8 cellular contexts compared by ENCODE assay signal in the genomic region with DNA sequence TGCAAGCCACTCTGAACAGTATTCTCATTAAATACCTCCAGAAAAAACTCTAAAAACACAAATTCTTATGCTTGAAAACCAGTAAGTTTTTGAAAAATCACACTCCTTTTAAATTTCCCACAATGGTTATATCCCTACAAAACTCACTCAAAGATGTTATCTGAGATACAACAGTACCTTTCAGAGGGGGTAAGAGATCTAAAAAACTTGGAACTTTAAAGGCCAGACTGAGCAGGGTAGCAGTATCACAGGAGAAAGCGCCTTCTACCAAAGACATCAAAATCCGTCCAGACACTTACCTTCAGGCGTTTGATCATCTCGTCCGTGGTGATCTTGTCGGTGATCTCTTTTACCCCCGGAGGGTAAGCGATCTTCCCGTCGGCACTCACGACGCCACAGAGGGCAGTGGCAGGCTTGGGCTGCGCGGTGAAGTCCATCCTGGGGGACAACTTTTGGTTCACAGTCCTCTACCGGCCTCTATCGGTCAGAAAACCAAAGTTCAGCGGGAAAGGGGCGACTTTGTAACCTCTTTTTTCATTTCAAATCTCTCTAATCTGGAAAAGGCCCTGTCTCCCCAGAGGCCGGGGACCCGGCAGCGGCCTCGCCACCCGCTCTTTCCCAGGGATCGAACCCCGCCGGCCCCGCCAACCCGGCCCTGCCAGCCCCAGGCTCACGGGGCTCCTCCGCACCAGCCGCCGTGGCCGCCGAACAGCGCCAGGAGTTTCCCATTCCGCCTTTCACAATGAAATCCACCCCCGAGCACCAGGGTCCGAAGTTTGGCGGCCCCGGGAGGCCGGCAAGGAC. TPM values are rescaled to one million over a fixed set of nuclear protein-coding genes. Genes with fewer than 3 reads are reported as not detected.
DNase-seq lines count a peak whose midpoint lies in the region; ATAC-seq, FAIRE-seq and TF ChIP-seq lines count a peak whose summit lies in the region.

No MANE protein-coding gene starts in this region.

- H3K27ac ChIP-seq in angular gyrus (ENCODE audit: low read depth, low read length) (peak overlapping the region; percentile 81), upper lobe of left lung (peak overlapping the region; percentile 91 to 99 (median 95))

- WGBS in upper lobe of left lung, 2 donors, result 1 to 2% methylated on average over 28 to 36 of the region's 41 CpGs

- peaks cover 6 to 31% (median 9%) of the 10 kb centered on the region in 4 donors for H3K36me3 ChIP-seq in upper lobe of left lung

- ATAC-seq in HG02763 (IDR thresholded peaks at IDR 0.05; ENCODE audit: unreplicated experiment) (peak; percentile 28), left ventricle myocardium superior (peak; percentile 81), upper lobe of left lung (ENCODE audit: low FRiP score in 2 of 2) (peak; percentile 86 to 91)

- TF ChIP-seq POLR2A in upper lobe of left lung (IDR thresholded peaks at IDR 0.05), result no peak

- no peaks in the 10 kb centered on the region for H3K9me3 Mint-ChIP-seq in T-helper 1 cell treated with Interleukin-12 subunit alpha and Interleukin-12 subunit beta and Interleukin-4 antibody, amounts not matched to agents 30 μg/mL and 1 μg/mL, for 36 hours

- peaks cover 26% of the 10 kb centered on the region for H3K36me3 Mint-ChIP-seq in T-helper 1 cell treated with Interleukin-12 subunit alpha and Interleukin-12 subunit beta and Interleukin-4 antibody, amounts not matched to agents 30 μg/mL and 1 μg/mL, for 36 hours (ENCODE audit: low read depth)

- H3K9me3 ChIP-seq in upper lobe of left lung, result no peaks in the 10 kb centered on the region

- peak overlapping the region; percentile 85 for H3K27ac Mint-ChIP-seq in T-helper 1 cell treated with Interleukin-12 subunit alpha and Interleukin-12 subunit beta and Interleukin-4 antibody, amounts not matched to agents 30 μg/mL and 1 μg/mL, for 36 hours

- no peaks in the 10 kb centered on the region for H3K27me3 ChIP-seq in upper lobe of left lung

- DNase-seq in NCI-H1436 treated with DMSO at 0.1 percent for 48 hours (lab: John Stamatoyannopoulos, UW), result peak; percentile 1
- peak; percentile 80 for DNase-seq in left ventricle myocardium superior
- DNase-seq in posterior vena cava (ENCODE audit: low spot score), result peak; percentile 89
- DNase-seq in upper lobe of left lung, result peak in 1 of 2 donors; percentile 79

- TF ChIP-seq CTCF in upper lobe of left lung (IDR thresholded peaks at IDR 0.05), result peak; percentile 73 to 88 (median 82)

- no peak for TF ChIP-seq EP300 in upper lobe of left lung (IDR thresholded peaks at IDR 0.05)

- peak; percentile 55 for FAIRE-seq in G401.6 (lab: Jason Lieb, UNC)

- intact Hi-C loops in left ventricle myocardium superior (cut with micrococcal nuclease), result loop anchor here (5.0 kb wide), 1 partner anchor 279 kb away; a partner anchor contains a TSS
- intact Hi-C loops in posterior vena cava (cut with DNase I), result loop anchor here (2.0 to 10.0 kb wide), 3 partner anchors 274 to 512 kb away; no protein-coding TSS in a partner anchor

- no peaks in the 10 kb centered on the region for H3K27me3 Mint-ChIP-seq in T-helper 1 cell treated with Interleukin-12 subunit alpha and Interleukin-12 subunit beta and Interleukin-4 antibody, amounts not matched to agents 30 μg/mL and 1 μg/mL, for 36 hours (ENCODE audit: low read depth)

- peak overlapping the region; percentile 82 to 95 (median 88) for H3K4me3 ChIP-seq in upper lobe of left lung

- peak overlapping the region; percentile 90 for H3K4me3 Mint-ChIP-seq in T-helper 1 cell treated with Interleukin-12 subunit alpha and Interleukin-12 subunit beta and Interleukin-4 antibody, amounts not matched to agents 30 μg/mL and 1 μg/mL, for 36 hours

- H3K4me1 ChIP-seq in upper lobe of left lung, result peaks cover 21 to 50% (median 34%) of the 10 kb centered on the region in 4 donors

- H3K4me1 Mint-ChIP-seq in T-helper 1 cell treated with Interleukin-12 subunit alpha and Interleukin-12 subunit beta and Interleukin-4 antibody, amounts not matched to agents 30 μg/mL and 1 μg/mL, for 36 hours (ENCODE audit: low read depth), result peaks cover 27% of the 10 kb centered on the region

RNA-seq across cellular contexts. Expression of a gene that starts 1.4 kb away (rescaled TPM):
- total RNA-seq in left ventricle myocardium superior (34.8 TPM), posterior vena cava (10 to 100 TPM; 52.3 to 56.6 TPM), upper lobe of left lung (100 to 1,000 TPM in 1 of 6 donors, 10 to 100 TPM in 5; 40.3 to 112 (median 69.6) TPM)

Comparison
In these comparisons a context has a peak if more than half of its experiments do, and no peak if none do; other contexts are left out.
1. ATAC-seq: peak in every context shown above with its lines; median percentile 88 in upper lobe of left lung; 81 in left ventricle myocardium superior; 28 in HG02763.